ENCODE assay signal across 1 cellular context in genomic region chr19:49907745-49908446, GRCh38.
TF ChIP-seq lines count a peak whose summit lies in the region.

No MANE protein-coding gene starts in this region.

TF ChIP-seq in H1, 55 proteins besides CTCF, POLR2A, EP300 and RAD21:
- no peak for TF ChIP-seq TEAD4 (IDR thresholded peaks at IDR 0.05; ENCODE audit: low read depth, low read length)
- TF ChIP-seq SUZ12 (IDR thresholded peaks at IDR 0.05; ENCODE audit: low read length), result no peak
- no peak for TF ChIP-seq SAP30 (IDR thresholded peaks at IDR 0.05; ENCODE audit: insufficient read depth, insufficient replicate concordance, low read length)
- no peak for TF ChIP-seq POU5F1 (IDR thresholded peaks at IDR 0.05; ENCODE audit: low read depth, low read length)
- no peak for TF ChIP-seq MAFK (IDR thresholded peaks at IDR 0.05; ENCODE audit: low read depth, low read length)
- TF ChIP-seq, protein P1, sequence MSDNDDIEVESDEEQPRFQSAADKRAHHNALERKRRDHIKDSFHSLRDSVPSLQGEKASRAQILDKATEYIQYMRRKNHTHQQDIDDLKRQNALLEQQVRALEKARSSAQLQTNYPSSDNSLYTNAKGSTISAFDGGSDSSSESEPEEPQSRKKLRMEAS (IDR thresholded peaks at IDR 0.05), result no peak
- no peak for TF ChIP-seq SIRT6 (IDR thresholded peaks at IDR 0.05; ENCODE audit: low read length)
- no peak for TF ChIP-seq CTBP2 (IDR thresholded peaks at IDR 0.05; ENCODE audit: borderline replicate concordance, insufficient read depth, insufficient read length, low read length)
